In the genomic region with DNA sequence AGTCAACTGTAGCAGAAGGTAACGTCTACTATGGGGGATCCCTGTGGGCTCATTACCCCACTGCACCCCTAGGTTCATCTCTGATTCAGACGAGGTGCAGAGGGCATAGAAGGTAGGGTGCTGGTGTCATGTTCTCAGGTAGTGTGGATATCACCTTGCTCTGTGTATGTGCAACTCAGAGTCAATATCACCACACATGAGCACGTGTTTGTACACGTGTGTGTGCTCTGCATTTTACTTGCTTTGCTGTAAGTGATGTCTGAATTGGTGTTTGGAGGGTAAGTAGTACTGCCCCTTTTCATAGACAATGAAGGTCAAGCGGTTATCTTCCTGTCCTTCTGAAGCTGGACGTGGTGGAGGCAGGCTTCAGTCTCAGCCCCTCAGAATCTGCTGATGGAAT, we compare ENCODE assay signal across 9 cellular contexts. TPM values are rescaled to one million over a fixed set of nuclear protein-coding genes. Genes with fewer than 3 reads are reported as not detected.
"Had no signal": no experiment of that assay in that cellular context is flagged by ENCODE, and none has a peak within 500 bp of the region (broad histone marks: within the 10 kb centered on the region; RNA-seq: fewer than 3 reads in every experiment).

No MANE protein-coding gene starts in this region.

- DNase-seq: GDM1, GF-D8 had no signal

- ATAC-seq: GM12878 had no signal

- FAIRE-seq: G401.6, GM12878, GM12891, GM12892, GM18507, GM19239 had no signal

- H3K4me3 ChIP-seq: GM12878 had no signal

RNA-seq across cellular contexts. Expression of a gene that starts 10.4 kb away (rescaled TPM):
- total RNA-seq: G401 had no signal
